In genomic region chr3:114144909-114145688, GRCh38 we compare ENCODE assay signal across 8 cellular contexts. TPM values are rescaled to one million over a fixed set of nuclear protein-coding genes. Genes with fewer than 3 reads are reported as not detected.
DNase-seq lines count a peak whose midpoint lies in the region; ATAC-seq lines count a peak whose summit lies in the region.

No MANE protein-coding gene starts in this region.

- no peaks in the 10 kb centered on the region for H3K36me3 Mint-ChIP-seq in naive thymus-derived CD4-positive, alpha-beta T cell

- no peak overlapping the region for H3K27ac Mint-ChIP-seq in naive thymus-derived CD4-positive, alpha-beta T cell

- no peak overlapping the region for H3K27ac ChIP-seq in naive thymus-derived CD4-positive, alpha-beta T cell (ENCODE audit: low read depth, low read length)

- intact Hi-C loops in naive thymus-derived CD4-positive, alpha-beta T cell (cut with micrococcal nuclease): no loop called here

- CTCF ChIA-PET in naive thymus-derived CD4-positive, alpha-beta T cell (lab: Charles Lee): interaction anchor here (1.1 kb wide), 1 partner anchor 273 kb away, joined by 3 read pairs; no protein-coding TSS in a partner anchor

- POLR2A ChIA-PET in naive thymus-derived CD4-positive, alpha-beta T cell (lab: Charles Lee): no interaction called here

- peak; percentile 99 for ATAC-seq in stimulated activated naive CD8-positive, alpha-beta T cell treated with anti-CD3 and anti-CD28 coated beads, Interleukin-15, Interleukin-2, amounts not matched to agents 100 U/mL and 50 U/mL, for 24 hours
- ATAC-seq in GM18909 (IDR thresholded peaks at IDR 0.05; ENCODE audit: poor library complexity, unreplicated experiment): no peak
- no peak for ATAC-seq in naive thymus-derived CD4-positive, alpha-beta T cell

- H3K9me3 Mint-ChIP-seq in naive thymus-derived CD4-positive, alpha-beta T cell: no peaks in the 10 kb centered on the region

- no peaks in the 10 kb centered on the region for H3K36me3 ChIP-seq in naive thymus-derived CD4-positive, alpha-beta T cell (ENCODE audit: control insufficient read depth in 2 of 3, insufficient read depth in 3 of 3, low read length in 3 of 3)

- H3K4me1 Mint-ChIP-seq in naive thymus-derived CD4-positive, alpha-beta T cell: no peaks in the 10 kb centered on the region

- peaks cover 0 to 3% (median 0%) of the 10 kb centered on the region in 5 donors for H3K27me3 Mint-ChIP-seq in naive thymus-derived CD4-positive, alpha-beta T cell

- no peaks in the 10 kb centered on the region for H3K4me1 ChIP-seq in naive thymus-derived CD4-positive, alpha-beta T cell (ENCODE audit: control insufficient read depth in 2 of 2, insufficient read depth in 2 of 2, low read length in 2 of 2)

- peak; percentile 42 for DNase-seq in activated T-cell treated with anti-CD3 and anti-CD28 coated beads for 48 hours (ENCODE audit: low read depth)
- DNase-seq in activated T-cell treated with anti-CD3 and anti-CD28 coated beads for 4 hours: no peak
- peak; percentile 76 for DNase-seq in RKO (ENCODE audit: low spot score)
- DNase-seq in fibroblast of peridontal ligament (ENCODE audit: extremely low read depth): peak; percentile 97
- DNase-seq in stimulated activated naive CD8-positive, alpha-beta T cell treated with anti-CD3 and anti-CD28 coated beads, Interleukin-15, Interleukin-2, amounts not matched to agents 100 U/mL and 50 U/mL, for 24 hours: peak; percentile 36
- DNase-seq in naive thymus-derived CD4-positive, alpha-beta T cell: no peak
- no peak for DNase-seq in Kasumi-1 (lab: John Stamatoyannopoulos, UW)

- no peak overlapping the region for H3K4me3 Mint-ChIP-seq in naive thymus-derived CD4-positive, alpha-beta T cell

- H3K27me3 ChIP-seq in naive thymus-derived CD4-positive, alpha-beta T cell (ENCODE audit: control insufficient read depth in 2 of 2, insufficient read depth in 2 of 2, low read length in 2 of 2): no peaks in the 10 kb centered on the region

- no peaks in the 10 kb centered on the region for H3K9me3 ChIP-seq in naive thymus-derived CD4-positive, alpha-beta T cell (ENCODE audit: control insufficient read depth in 2 of 3, low read length in 3 of 3)

- no peak overlapping the region for H3K4me3 ChIP-seq in naive thymus-derived CD4-positive, alpha-beta T cell (ENCODE audit: low read length)

RNA-seq across cellular contexts. Expression of gene DRD3, which starts 33.8 kb away (rescaled TPM):
- total RNA-seq in naive thymus-derived CD4-positive, alpha-beta T cell: not detected
- polyA plus RNA-seq in naive thymus-derived CD4-positive, alpha-beta T cell: not detected

Comparison
In these comparisons a context has a peak if more than half of its experiments do, and no peak if none do; other contexts are left out.
1. DNase-seq: peak in activated T-cell treated with anti-CD3 and anti-CD28 coated beads for 48 hours (single experiment), RKO (single experiment), fibroblast of peridontal ligament (single experiment) and stimulated activated naive CD8-positive, alpha-beta T cell treated with anti-CD3 and anti-CD28 coated beads, Interleukin-15, Interleukin-2, amounts not matched to agents 100 U/mL and 50 U/mL, for 24 hours (single experiment); none in activated T-cell treated with anti-CD3 and anti-CD28 coated beads for 4 hours (single experiment), naive thymus-derived CD4-positive, alpha-beta T cell (0 of 9) and Kasumi-1 (0 of 2).